ENCODE assay signal across 8 cellular contexts in genomic region chr17:57243171-57243622, GRCh38. TPM values are rescaled to one million over a fixed set of nuclear protein-coding genes. Genes with fewer than 3 reads are reported as not detected.
A peak's percentile ranks its signal among the peaks of the same experiment; 100 is the strongest.
DNase-seq lines count a peak whose midpoint lies in the region; ATAC-seq, FAIRE-seq and TF ChIP-seq lines count a peak whose summit lies in the region.

No MANE protein-coding gene starts in this region.

- H3K9ac ChIP-seq in colonic mucosa (ENCODE audit: low read depth in 2 of 2, low read length in 2 of 2) = no peak overlapping the region

- no peaks in the 10 kb centered on the region for H3K9me3 ChIP-seq in colonic mucosa
- H3K9me3 ChIP-seq in lower lobe of right lung = no peaks in the 10 kb centered on the region

- H3K36me3 ChIP-seq in colonic mucosa (no peaks in the 10 kb centered on the region), lower lobe of right lung (no peaks in the 10 kb centered on the region)

- H3K27me3 Mint-ChIP-seq in activated CD4-positive, alpha-beta T cell treated with anti-CD3 and anti-CD28 coated beads for 36 hours = peaks cover 2% of the 10 kb centered on the region

- peak; percentile 87 for DNase-seq in AG20443 (ENCODE audit: low spot score)
- DNase-seq in GM19239 (ENCODE audit: insufficient read length, low spot score) = peak; percentile 67
- DNase-seq in NCI-H2196 treated with DMSO at 0.1 percent for 48 hours (lab: John Stamatoyannopoulos, UW; ENCODE audit: unreplicated experiment) = peak; percentile 8
- DNase-seq in activated CD4-positive, alpha-beta T cell treated with anti-CD3 and anti-CD28 coated beads for 36 hours = peak; percentile 87
- DNase-seq in colonic mucosa = peak; percentile 72
- peak; percentile 69 for DNase-seq in lower lobe of right lung
- peak; percentile 65 for DNase-seq in stimulated activated CD8-positive, alpha-beta memory T cell treated with anti-CD3 and anti-CD28 coated beads, Interleukin-15, amount 100 ng/mL, for 1 hour (ENCODE audit: low read depth)

- peak overlapping the region; percentile 29 for H3K27ac Mint-ChIP-seq in activated CD4-positive, alpha-beta T cell treated with anti-CD3 and anti-CD28 coated beads for 36 hours

- CTCF ChIA-PET in activated CD4-positive, alpha-beta T cell treated with anti-CD3 and anti-CD28 coated beads for 36 hours (lab: Charles Lee) = interaction anchor here (0.6 to 4.4 kb wide), 91 partner anchors 9 to 872 kb away, joined by 3 to 56 read pairs (median 4); partner anchors contain the start of gene MSI2

- H3K27ac ChIP-seq in colonic mucosa = no peak overlapping the region
- no peak overlapping the region for H3K27ac ChIP-seq in lower lobe of right lung

- H3K4me1 ChIP-seq in colonic mucosa (no peaks in the 10 kb centered on the region), lower lobe of right lung (no peaks in the 10 kb centered on the region)

- FAIRE-seq in GM19239 (lab: Jason Lieb, UNC) = peak; percentile 92

- H3K4me3 ChIP-seq in colonic mucosa = no peak overlapping the region
- no peak overlapping the region for H3K4me3 ChIP-seq in lower lobe of right lung

- H3K4me1 Mint-ChIP-seq in activated CD4-positive, alpha-beta T cell treated with anti-CD3 and anti-CD28 coated beads for 36 hours = peaks cover 4% of the 10 kb centered on the region

- TF ChIP-seq CTCF in colonic mucosa (IDR thresholded peaks at IDR 0.05) = peak; percentile 97
- peak; percentile 96 for TF ChIP-seq CTCF in lower lobe of right lung (IDR thresholded peaks at IDR 0.05)

- intact Hi-C loops in activated CD4-positive, alpha-beta T cell treated with anti-CD3 and anti-CD28 coated beads for 36 hours (cut with DNase I, micrococcal nuclease) = loop anchor here (1.0 to 10.0 kb wide), 9 partner anchors 112 to 590 kb away; no protein-coding TSS in a partner anchor
- intact Hi-C loops in colonic mucosa (cut with DNase I) = loop anchor here (5.0 kb wide), 1 partner anchor 504 kb away; the partner anchor contains the start of gene CCDC182
- intact Hi-C loops in lower lobe of right lung (cut with DNase I) = no loop called here

- no peaks in the 10 kb centered on the region for H3K36me3 Mint-ChIP-seq in activated CD4-positive, alpha-beta T cell treated with anti-CD3 and anti-CD28 coated beads for 36 hours (ENCODE audit: low read depth)

- H3K9me3 Mint-ChIP-seq in activated CD4-positive, alpha-beta T cell treated with anti-CD3 and anti-CD28 coated beads for 36 hours (ENCODE audit: low read depth) = no peaks in the 10 kb centered on the region

- H3K27me3 ChIP-seq in colonic mucosa (no peaks in the 10 kb centered on the region), lower lobe of right lung (ENCODE audit: low read depth) (peaks cover 7% of the 10 kb centered on the region)

- POLR2A ChIA-PET in activated CD4-positive, alpha-beta T cell treated with anti-CD3 and anti-CD28 coated beads for 36 hours (lab: Charles Lee) = interaction anchor here (0.7 to 1.3 kb wide), 3 partner anchors 198 to 590 kb away, joined by 3 read pairs; no protein-coding TSS in a partner anchor

- H3K4me3 Mint-ChIP-seq in activated CD4-positive, alpha-beta T cell treated with anti-CD3 and anti-CD28 coated beads for 36 hours = no peak overlapping the region

- ATAC-seq in activated CD4-positive, alpha-beta T cell treated with anti-CD3 and anti-CD28 coated beads for 36 hours = peak; percentile 83
- ATAC-seq in lower lobe of right lung (peak; percentile 86 to 92), GM21447 (IDR thresholded peaks at IDR 0.05; ENCODE audit: unreplicated experiment) (no peak)

RNA-seq across cellular contexts. Expression of gene MSI2, which starts 13.1 kb away (rescaled TPM):
- total RNA-seq in activated CD4-positive, alpha-beta T cell treated with anti-CD3 and anti-CD28 coated beads for 36 hours = 10 to 100 TPM; 55.3 to 57.2 TPM
- total RNA-seq in colonic mucosa = 10 to 100 TPM; 61.6 to 75.4 TPM
- total RNA-seq in lower lobe of right lung = 43.9 TPM

Comparison
In these comparisons a context has a peak if more than half of its experiments do, and no peak if none do; other contexts are left out.
1. DNase-seq: peak in every context shown above with its lines; median percentile 87 in AG20443; 87 in activated CD4-positive, alpha-beta T cell treated with anti-CD3 and anti-CD28 coated beads for 36 hours; 72 in colonic mucosa; 69 in lower lobe of right lung; 67 in GM19239; 65 in stimulated activated CD8-positive, alpha-beta memory T cell treated with anti-CD3 and anti-CD28 coated beads, Interleukin-15, amount 100 ng/mL, for 1 hour; 8 in NCI-H2196 treated with DMSO at 0.1 percent for 48 hours.